ENCODE assay signal across 1 cellular context in the genomic region with DNA sequence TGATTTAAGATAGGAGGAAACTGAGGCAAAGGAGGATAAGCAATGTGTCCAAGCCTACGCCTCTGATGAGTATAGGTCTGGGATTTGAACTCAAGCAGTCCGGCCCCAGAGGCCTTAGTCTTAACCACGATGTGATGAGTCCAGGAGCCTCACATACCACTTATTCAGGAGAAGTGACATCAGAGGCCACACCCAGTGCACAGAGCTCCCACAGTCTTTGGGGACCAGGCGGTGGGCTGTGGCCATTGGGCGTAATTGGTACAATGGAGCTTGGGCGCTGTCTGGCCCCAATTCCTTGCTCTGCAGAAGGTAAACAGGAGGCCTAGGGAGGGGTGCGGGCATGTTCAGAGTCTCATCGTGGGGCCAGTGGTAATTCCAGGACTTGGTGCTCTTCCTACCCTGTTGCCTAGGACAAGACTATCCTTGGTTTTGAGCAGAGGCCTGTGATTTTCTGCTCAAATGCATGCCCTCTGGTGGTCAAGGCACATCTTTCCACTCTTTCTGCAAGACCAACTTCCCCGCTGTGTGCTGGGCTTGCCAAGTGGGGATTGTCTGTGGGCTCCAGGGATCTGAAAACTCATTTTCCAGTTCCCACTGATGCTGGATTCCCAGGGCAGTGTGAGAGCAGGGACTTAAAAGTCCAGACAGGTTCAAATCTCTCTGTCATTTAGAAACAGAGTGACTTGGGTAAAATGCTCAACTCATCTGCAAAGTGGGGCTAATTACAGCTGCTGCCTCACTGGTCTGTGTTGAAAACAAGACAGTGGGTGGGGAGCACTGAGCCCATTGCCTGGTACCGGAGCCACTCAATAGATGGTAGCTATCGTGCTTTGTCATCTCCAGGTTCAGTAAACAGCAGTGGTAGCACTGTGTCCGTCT.
TF ChIP-seq lines count a peak whose summit lies in the region.

No MANE protein-coding gene starts in this region.

TF ChIP-seq in HepG2, 621 proteins besides CTCF, POLR2A, EP300 and RAD21 (continued from another document):
- no peak for TF ChIP-seq SALL2 (CRISPR knock-in tag; IDR thresholded peaks at IDR 0.05)
- TF ChIP-seq, protein P1, sequence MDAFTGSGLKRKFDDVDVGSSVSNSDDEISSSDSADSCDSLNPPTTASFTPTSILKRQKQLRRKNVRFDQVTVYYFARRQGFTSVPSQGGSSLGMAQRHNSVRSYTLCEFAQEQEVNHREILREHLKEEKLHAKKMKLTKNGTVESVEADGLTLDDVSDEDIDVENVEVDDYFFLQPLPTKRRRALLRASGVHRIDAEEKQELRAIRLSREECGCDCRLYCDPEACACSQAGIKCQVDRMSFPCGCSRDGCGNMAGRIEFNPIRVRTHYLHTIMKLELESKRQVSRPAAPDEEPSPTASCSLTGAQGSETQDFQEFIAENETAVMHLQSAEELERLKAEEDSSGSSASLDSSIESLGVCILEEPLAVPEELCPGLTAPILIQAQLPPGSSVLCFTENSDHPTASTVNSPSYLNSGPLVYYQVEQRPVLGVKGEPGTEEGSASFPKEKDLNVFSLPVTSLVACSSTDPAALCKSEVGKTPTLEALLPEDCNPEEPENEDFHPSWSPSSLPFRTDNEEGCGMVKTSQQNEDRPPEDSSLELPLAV (CRISPR knock-in tag; conservative IDR thresholded peaks at IDR 0.05; ENCODE audit: low read depth) = no peak
- no peak for TF ChIP-seq ZNF484 (CRISPR knock-in tag; IDR thresholded peaks at IDR 0.05; ENCODE audit: borderline replicate concordance, low read depth)
- TF ChIP-seq RBAK (CRISPR knock-in tag; IDR thresholded peaks at IDR 0.05) = no peak
- no peak for TF ChIP-seq SCMH1 (CRISPR knock-in tag; IDR thresholded peaks at IDR 0.05; ENCODE audit: borderline replicate concordance)
- TF ChIP-seq, protein P2, sequence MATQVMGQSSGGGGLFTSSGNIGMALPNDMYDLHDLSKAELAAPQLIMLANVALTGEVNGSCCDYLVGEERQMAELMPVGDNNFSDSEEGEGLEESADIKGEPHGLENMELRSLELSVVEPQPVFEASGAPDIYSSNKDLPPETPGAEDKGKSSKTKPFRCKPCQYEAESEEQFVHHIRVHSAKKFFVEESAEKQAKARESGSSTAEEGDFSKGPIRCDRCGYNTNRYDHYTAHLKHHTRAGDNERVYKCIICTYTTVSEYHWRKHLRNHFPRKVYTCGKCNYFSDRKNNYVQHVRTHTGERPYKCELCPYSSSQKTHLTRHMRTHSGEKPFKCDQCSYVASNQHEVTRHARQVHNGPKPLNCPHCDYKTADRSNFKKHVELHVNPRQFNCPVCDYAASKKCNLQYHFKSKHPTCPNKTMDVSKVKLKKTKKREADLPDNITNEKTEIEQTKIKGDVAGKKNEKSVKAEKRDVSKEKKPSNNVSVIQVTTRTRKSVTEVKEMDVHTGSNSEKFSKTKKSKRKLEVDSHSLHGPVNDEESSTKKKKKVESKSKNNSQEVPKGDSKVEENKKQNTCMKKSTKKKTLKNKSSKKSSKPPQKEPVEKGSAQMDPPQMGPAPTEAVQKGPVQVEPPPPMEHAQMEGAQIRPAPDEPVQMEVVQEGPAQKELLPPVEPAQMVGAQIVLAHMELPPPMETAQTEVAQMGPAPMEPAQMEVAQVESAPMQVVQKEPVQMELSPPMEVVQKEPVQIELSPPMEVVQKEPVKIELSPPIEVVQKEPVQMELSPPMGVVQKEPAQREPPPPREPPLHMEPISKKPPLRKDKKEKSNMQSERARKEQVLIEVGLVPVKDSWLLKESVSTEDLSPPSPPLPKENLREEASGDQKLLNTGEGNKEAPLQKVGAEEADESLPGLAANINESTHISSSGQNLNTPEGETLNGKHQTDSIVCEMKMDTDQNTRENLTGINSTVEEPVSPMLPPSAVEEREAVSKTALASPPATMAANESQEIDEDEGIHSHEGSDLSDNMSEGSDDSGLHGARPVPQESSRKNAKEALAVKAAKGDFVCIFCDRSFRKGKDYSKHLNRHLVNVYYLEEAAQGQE (IDR thresholded peaks at IDR 0.05; ENCODE audit: borderline replicate concordance in 1 of 2, low read depth in 1 of 2, low read length in 2 of 2) = no peak
- no peak for TF ChIP-seq ZNF766 (CRISPR knock-in tag; IDR thresholded peaks at IDR 0.05; ENCODE audit: borderline replicate concordance)
- TF ChIP-seq FOSL2 (CRISPR knock-in tag; IDR thresholded peaks at IDR 0.05) = peak; percentile 16; the same call in 1 of the 2 replicates
- TF ChIP-seq ZNF33A (CRISPR knock-in tag; IDR thresholded peaks at IDR 0.05; ENCODE audit: borderline replicate concordance) = no peak
- no peak for TF ChIP-seq ZNF780A (CRISPR knock-in tag; IDR thresholded peaks at IDR 0.05)
- TF ChIP-seq ZNF709 (CRISPR knock-in tag; IDR thresholded peaks at IDR 0.05) = no peak
- no peak for TF ChIP-seq NFYC (CRISPR knock-in tag; IDR thresholded peaks at IDR 0.05)
- 0 out of 2 replicates have a peak, but pooled peaks have one; percentile 6 for TF ChIP-seq MIER2 (CRISPR knock-in tag; IDR thresholded peaks at IDR 0.05)
- TF ChIP-seq, protein P3, sequence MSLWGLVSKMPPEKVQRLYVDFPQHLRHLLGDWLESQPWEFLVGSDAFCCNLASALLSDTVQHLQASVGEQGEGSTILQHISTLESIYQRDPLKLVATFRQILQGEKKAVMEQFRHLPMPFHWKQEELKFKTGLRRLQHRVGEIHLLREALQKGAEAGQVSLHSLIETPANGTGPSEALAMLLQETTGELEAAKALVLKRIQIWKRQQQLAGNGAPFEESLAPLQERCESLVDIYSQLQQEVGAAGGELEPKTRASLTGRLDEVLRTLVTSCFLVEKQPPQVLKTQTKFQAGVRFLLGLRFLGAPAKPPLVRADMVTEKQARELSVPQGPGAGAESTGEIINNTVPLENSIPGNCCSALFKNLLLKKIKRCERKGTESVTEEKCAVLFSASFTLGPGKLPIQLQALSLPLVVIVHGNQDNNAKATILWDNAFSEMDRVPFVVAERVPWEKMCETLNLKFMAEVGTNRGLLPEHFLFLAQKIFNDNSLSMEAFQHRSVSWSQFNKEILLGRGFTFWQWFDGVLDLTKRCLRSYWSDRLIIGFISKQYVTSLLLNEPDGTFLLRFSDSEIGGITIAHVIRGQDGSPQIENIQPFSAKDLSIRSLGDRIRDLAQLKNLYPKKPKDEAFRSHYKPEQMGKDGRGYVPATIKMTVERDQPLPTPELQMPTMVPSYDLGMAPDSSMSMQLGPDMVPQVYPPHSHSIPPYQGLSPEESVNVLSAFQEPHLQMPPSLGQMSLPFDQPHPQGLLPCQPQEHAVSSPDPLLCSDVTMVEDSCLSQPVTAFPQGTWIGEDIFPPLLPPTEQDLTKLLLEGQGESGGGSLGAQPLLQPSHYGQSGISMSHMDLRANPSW (CRISPR knock-in tag; IDR thresholded peaks at IDR 0.05; ENCODE audit: borderline replicate concordance) = no peak
- TF ChIP-seq, protein P4, sequence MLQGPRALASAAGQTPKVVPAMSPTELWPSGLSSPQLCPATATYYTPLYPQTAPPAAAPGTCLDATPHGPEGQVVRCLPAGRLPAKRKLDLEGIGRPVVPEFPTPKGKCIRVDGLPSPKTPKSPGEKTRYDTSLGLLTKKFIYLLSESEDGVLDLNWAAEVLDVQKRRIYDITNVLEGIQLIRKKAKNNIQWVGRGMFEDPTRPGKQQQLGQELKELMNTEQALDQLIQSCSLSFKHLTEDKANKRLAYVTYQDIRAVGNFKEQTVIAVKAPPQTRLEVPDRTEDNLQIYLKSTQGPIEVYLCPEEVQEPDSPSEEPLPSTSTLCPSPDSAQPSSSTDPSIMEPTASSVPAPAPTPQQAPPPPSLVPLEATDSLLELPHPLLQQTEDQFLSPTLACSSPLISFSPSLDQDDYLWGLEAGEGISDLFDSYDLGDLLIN (CRISPR knock-in tag; IDR thresholded peaks at IDR 0.05; ENCODE audit: borderline replicate concordance) = no peak
- TF ChIP-seq, protein P5, sequence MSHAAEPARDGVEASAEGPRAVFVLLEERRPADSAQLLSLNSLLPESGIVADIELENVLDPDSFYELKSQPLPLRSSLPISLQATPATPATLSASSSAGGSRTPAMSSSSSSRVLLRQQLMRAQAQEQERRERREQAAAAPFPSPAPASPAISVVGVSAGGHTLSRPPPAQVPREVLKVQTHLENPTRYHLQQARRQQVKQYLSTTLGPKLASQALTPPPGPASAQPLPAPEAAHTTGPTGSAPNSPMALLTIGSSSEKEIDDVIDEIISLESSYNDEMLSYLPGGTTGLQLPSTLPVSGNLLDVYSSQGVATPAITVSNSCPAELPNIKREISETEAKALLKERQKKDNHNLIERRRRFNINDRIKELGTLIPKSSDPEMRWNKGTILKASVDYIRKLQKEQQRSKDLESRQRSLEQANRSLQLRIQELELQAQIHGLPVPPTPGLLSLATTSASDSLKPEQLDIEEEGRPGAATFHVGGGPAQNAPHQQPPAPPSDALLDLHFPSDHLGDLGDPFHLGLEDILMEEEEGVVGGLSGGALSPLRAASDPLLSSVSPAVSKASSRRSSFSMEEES (CRISPR knock-in tag; IDR thresholded peaks at IDR 0.05) = 0 out of 2 replicates have a peak, but pooled peaks have one; percentile 22
- TF ChIP-seq PCBP2 (optimal IDR thresholded peaks at IDR 0.05; ENCODE audit: low read depth, low read length, poor library complexity, severe bottlenecking) = no peak
- TF ChIP-seq, protein P6, sequence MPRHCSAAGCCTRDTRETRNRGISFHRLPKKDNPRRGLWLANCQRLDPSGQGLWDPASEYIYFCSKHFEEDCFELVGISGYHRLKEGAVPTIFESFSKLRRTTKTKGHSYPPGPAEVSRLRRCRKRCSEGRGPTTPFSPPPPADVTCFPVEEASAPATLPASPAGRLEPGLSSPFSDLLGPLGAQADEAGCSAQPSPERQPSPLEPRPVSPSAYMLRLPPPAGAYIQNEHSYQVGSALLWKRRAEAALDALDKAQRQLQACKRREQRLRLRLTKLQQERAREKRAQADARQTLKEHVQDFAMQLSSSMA (CRISPR knock-in tag; IDR thresholded peaks at IDR 0.05) = no peak
- TF ChIP-seq SIX1 (CRISPR knock-in tag; IDR thresholded peaks at IDR 0.05; ENCODE audit: borderline replicate concordance) = no peak
- no peak for TF ChIP-seq GATA4 (IDR thresholded peaks at IDR 0.05; ENCODE audit: borderline replicate concordance, low read depth)
- no peak for TF ChIP-seq ZKSCAN5 (CRISPR knock-in tag; IDR thresholded peaks at IDR 0.05)
- no peak for TF ChIP-seq ZKSCAN1 (IDR thresholded peaks at IDR 0.05; ENCODE audit: low read length)
- no peak for TF ChIP-seq RFXAP (CRISPR knock-in tag; IDR thresholded peaks at IDR 0.05; ENCODE audit: borderline replicate concordance)
- no peak for TF ChIP-seq ELF3 (CRISPR knock-in tag; IDR thresholded peaks at IDR 0.05)
- no peak for TF ChIP-seq ZNF850 (CRISPR knock-in tag; conservative IDR thresholded peaks at IDR 0.05)
- TF ChIP-seq ZNF607 (CRISPR knock-in tag; IDR thresholded peaks at IDR 0.05; ENCODE audit: borderline replicate concordance) = no peak
- no peak for TF ChIP-seq ZNF644 (CRISPR knock-in tag; IDR thresholded peaks at IDR 0.05; ENCODE audit: low read depth)
- TF ChIP-seq SP5 (CRISPR knock-in tag; IDR thresholded peaks at IDR 0.05; ENCODE audit: borderline replicate concordance, low read depth) = no peak
- no peak for TF ChIP-seq EEA1 (CRISPR knock-in tag; IDR thresholded peaks at IDR 0.05; ENCODE audit: borderline replicate concordance)
